7 cellular contexts compared by ENCODE assay signal in genomic region chr1:147627435-147628110, GRCh38. TPM values are rescaled to one million over a fixed set of nuclear protein-coding genes. Genes with fewer than 3 reads are reported as not detected.
DNase-seq lines count a peak whose midpoint lies in the region; ATAC-seq, FAIRE-seq and TF ChIP-seq lines count a peak whose summit lies in the region.

No MANE protein-coding gene starts in this region.

- no peak overlapping the region for H2BK12ac ChIP-seq in trophoblast cell (ENCODE audit: low read length)

- H2BK5ac ChIP-seq in trophoblast cell (ENCODE audit: low read depth, low read length, poor library complexity): no peak overlapping the region

- H2AK5ac ChIP-seq in trophoblast cell (ENCODE audit: low read length): no peak overlapping the region

- no peaks in the 10 kb centered on the region for H4K20me1 ChIP-seq in OCI-LY7 (ENCODE audit: insufficient read depth, low read length)

- H3K79me2 ChIP-seq in OCI-LY7 (ENCODE audit: insufficient read depth, low read depth, low read length) (no peaks in the 10 kb centered on the region), trophoblast cell (ENCODE audit: control insufficient read depth, insufficient read depth, low read length, poor library complexity) (no peaks in the 10 kb centered on the region)

- H3K36me3 ChIP-seq in GM06990 (ENCODE audit: control insufficient read depth, insufficient read depth, low read length) (no peaks in the 10 kb centered on the region), OCI-LY7 (ENCODE audit: insufficient read depth, low read length) (no peaks in the 10 kb centered on the region), trophoblast cell (ENCODE audit: control insufficient read depth in 1 of 2, insufficient read depth in 2 of 2, low read length in 2 of 2) (peaks cover 11 to 12% of the 10 kb centered on the region in 2 experiments)

- TF ChIP-seq CTCF in GM06990 (IDR thresholded peaks at IDR 0.05; ENCODE audit: insufficient read depth, low read length, poor library complexity, severe bottlenecking) (peak; percentile 92), OCI-LY7 (conservative IDR thresholded peaks at IDR 0.05; ENCODE audit: low read length) (peak; percentile 96)

- no peak overlapping the region for H4K91ac ChIP-seq in trophoblast cell (ENCODE audit: low read depth, low read length)

- no peak overlapping the region for H2BK120ac ChIP-seq in trophoblast cell (ENCODE audit: insufficient read depth, low read length, poor library complexity)

- no peaks in the 10 kb centered on the region for H3K9me2 ChIP-seq in OCI-LY7 (ENCODE audit: insufficient read depth, low read length)

- no CpG with 5 or more reads among the region's 3 CpGs for WGBS in trophoblast cell (ENCODE audit: extremely low coverage, insufficient coverage, insufficient read length)

- no peak overlapping the region for H3K4me3 ChIP-seq in GM06990 (replicated peaks; ENCODE audit: low read depth, low read length)
- H3K4me3 ChIP-seq in OCI-LY7 (ENCODE audit: low read depth, low read length, poor library complexity, severe bottlenecking): no peak overlapping the region
- H3K4me3 ChIP-seq in trophoblast cell (ENCODE audit: low read depth, low read length): no peak overlapping the region

- no peaks in the 10 kb centered on the region for H3K79me1 ChIP-seq in trophoblast cell (ENCODE audit: low read length)

- H3K27ac ChIP-seq in OCI-LY7 (ENCODE audit: low read depth, low read length, poor library complexity, severe bottlenecking) (no peak overlapping the region), trophoblast cell (ENCODE audit: low read depth, low read length) (no peak overlapping the region)

- intact Hi-C loops in OCI-LY7 (cut with micrococcal nuclease; ENCODE audit: unreplicated experiment): loop anchor here (1.0 to 5.0 kb wide), 2 partner anchors 132 to 265 kb away; no protein-coding TSS in a partner anchor

- H4K8ac ChIP-seq in trophoblast cell (ENCODE audit: low read depth, low read length): no peak overlapping the region

- H3K23ac ChIP-seq in trophoblast cell (ENCODE audit: low read length): no peak overlapping the region

- H3K14ac ChIP-seq in trophoblast cell (ENCODE audit: low read length): no peak overlapping the region

- H3K9me3 ChIP-seq in OCI-LY7 (ENCODE audit: low read length): no peaks in the 10 kb centered on the region
- H3K9me3 ChIP-seq in trophoblast cell (ENCODE audit: insufficient read depth, low read depth, low read length): no peaks in the 10 kb centered on the region

- CTCF ChIA-PET in OCI-LY7 (lab: Charles Lee; ENCODE audit: unreplicated experiment): no interaction called here

- H3K4me1 ChIP-seq in OCI-LY7 (ENCODE audit: insufficient read depth, low read length, poor library complexity, severe bottlenecking): peaks cover 9% of the 10 kb centered on the region
- H3K4me1 ChIP-seq in trophoblast cell (ENCODE audit: control insufficient read depth in 1 of 2, insufficient read depth in 2 of 2, low read length in 2 of 2): no peaks in the 10 kb centered on the region

- H3K4me2 ChIP-seq in OCI-LY7 (ENCODE audit: low read length) (no peak overlapping the region), trophoblast cell (ENCODE audit: low read length) (no peak overlapping the region)

- no peak overlapping the region for H3K4ac ChIP-seq in trophoblast cell (ENCODE audit: low read depth, low read length)

- no peak overlapping the region for H3K18ac ChIP-seq in trophoblast cell (ENCODE audit: low read length)

- DNase-seq in GM06990 (ENCODE audit: extremely low read depth, insufficient read length): no peak
- peak; percentile 60 for DNase-seq in OCI-LY7 (ENCODE audit: low spot score)
- DNase-seq in activated T-helper 1 cell treated with Interleukin-2 at 50 U/mL for 16 hours (ENCODE audit: low read depth): peak; percentile 26
- DNase-seq in frontal cortex (ENCODE audit: low spot score in 2 of 2): peak; percentile 30 to 71
- DNase-seq in trophoblast cell: peak; percentile 32 to 68

- POLR2A ChIA-PET in OCI-LY7 (lab: Charles Lee): no interaction called here

- no peak overlapping the region for H4K12ac ChIP-seq in trophoblast cell (ENCODE audit: low read depth, low read length)

- no peak overlapping the region for H3K9ac ChIP-seq in trophoblast cell (ENCODE audit: low read length)

- ATAC-seq in HG02798 (IDR thresholded peaks at IDR 0.05; ENCODE audit: poor library complexity, unreplicated experiment): peak; percentile 80
- ATAC-seq in HG02970 (IDR thresholded peaks at IDR 0.05; ENCODE audit: low FRiP score, unreplicated experiment): no peak

- BruUV-seq in OCI-LY7 (replicated peaks; lab: Mats Ljungman, UMichigan): no TSS peak

- H3K27me3 ChIP-seq in GM06990 (replicated peaks; ENCODE audit: control insufficient read depth, insufficient read depth, low read length) (no peaks in the 10 kb centered on the region), trophoblast cell (ENCODE audit: insufficient read depth, low read length) (no peaks in the 10 kb centered on the region)

- no peak for FAIRE-seq in frontal cortex (lab: Jason Lieb, UNC)

- H2AFZ ChIP-seq in OCI-LY7 (ENCODE audit: low read length) (no peak overlapping the region), trophoblast cell (ENCODE audit: insufficient read depth, low read length, poor library complexity) (no peak overlapping the region)

RNA-seq across cellular contexts. Expression of gene ACP6, which starts 42.8 kb away (rescaled TPM):
- 17.5 and 20.0 TPM in 2 replicates for total RNA-seq in OCI-LY7 (2014; rRNA removed; shearing (Covaris generic))
- 37.8 and 38.6 TPM in 2 replicates for total RNA-seq in OCI-LY7 (2022)
- 12.6 TPM for total RNA-seq in frontal cortex
- 3.2 and 3.6 TPM in 2 replicates for polyA plus RNA-seq in trophoblast cell (2013)
